Comparison of ENCODE assay signal across 33 cellular contexts in the genomic region with DNA sequence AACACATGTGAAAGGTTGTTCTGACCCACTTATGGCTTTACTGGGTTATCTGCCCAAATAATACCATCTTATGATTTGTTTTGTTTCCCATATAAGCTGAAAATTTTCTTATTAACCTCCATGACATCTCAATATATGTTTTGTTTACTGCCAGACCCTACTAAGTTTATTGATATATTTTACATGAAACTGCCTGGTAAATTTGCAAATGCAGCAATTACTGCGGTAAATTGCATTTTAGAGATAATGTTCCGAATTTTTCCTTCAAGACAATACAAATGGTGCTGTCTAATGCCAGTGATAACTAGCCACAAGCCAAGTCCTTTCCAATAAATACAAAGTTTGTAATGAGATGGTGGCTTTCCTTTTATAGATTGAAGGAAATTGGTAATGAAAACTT.
DNase-seq lines count a peak whose midpoint lies in the region; ATAC-seq, FAIRE-seq and TF ChIP-seq lines count a peak whose summit lies in the region.
"Had no signal": no experiment of that assay in that cellular context is flagged by ENCODE, and none has a peak within 500 bp of the region (broad histone marks: within the 10 kb centered on the region; RNA-seq: fewer than 3 reads in every experiment).

No MANE protein-coding gene starts in this region.

- no peaks in the 10 kb centered on the region for H3K79me2 ChIP-seq in HepG2 (ENCODE audit: insufficient read depth, low read length)
- no peaks in the 10 kb centered on the region for H3K79me2 ChIP-seq in K562 (ENCODE audit: control insufficient read depth, insufficient read depth, low read length)

- TF ChIP-seq CTCF in HepG2 (CRISPR knock-in tag; IDR thresholded peaks at IDR 0.05), result no peak
- no peak for TF ChIP-seq CTCF in right lobe of liver (IDR thresholded peaks at IDR 0.05)
- no peak for TF ChIP-seq CTCF in IMR-90 (conservative IDR thresholded peaks at IDR 0.05; ENCODE audit: low read depth, low read length)
- no peak for TF ChIP-seq CTCF in K562 (IDR thresholded peaks at IDR 0.05 in 2 of 3, conservative IDR thresholded peaks at IDR 0.05 in 1 of 3; ENCODE audit: insufficient read depth in 2 of 3, low read depth in 1 of 3, low read length in 3 of 3)
- TF ChIP-seq CTCF in A673 (conservative IDR thresholded peaks at IDR 0.05; ENCODE audit: low read depth, low read length), result no peak

- ATAC-seq in HepG2, result no peak
- no peak for ATAC-seq in right lobe of liver
- ATAC-seq in IMR-90 (ENCODE audit: low read depth), result no peak
- ATAC-seq in K562, result no peak
- no peak for ATAC-seq in GM21529 (IDR thresholded peaks at IDR 0.05; ENCODE audit: unreplicated experiment)
- ATAC-seq: A549; CD8-positive, alpha-beta T cell had no signal

- H4K5ac ChIP-seq in IMR-90 (ENCODE audit: low read depth, low read length), result no peak overlapping the region

- FAIRE-seq in HepG2 (lab: Jason Lieb, UNC), result no peak
- FAIRE-seq in K562 (lab: Jason Lieb, UNC), result no peak
- FAIRE-seq: A204.1, A549, D721Med had no signal

- H3K27me3 ChIP-seq in HepG2 (ENCODE audit: control insufficient read depth in 1 of 2, insufficient read depth in 2 of 2, low read length in 2 of 2) (peaks cover 0 to 2% of the 10 kb centered on the region in 2 experiments; a peak in 1 of 5 replicates), right lobe of liver (no peaks in the 10 kb centered on the region), IMR-90 (ENCODE audit: control insufficient read depth, insufficient read depth, low read length) (no peaks in the 10 kb centered on the region), K562 (ENCODE audit: control insufficient read depth in 2 of 2, insufficient read depth in 2 of 2, low read length in 2 of 2) (no peaks in the 10 kb centered on the region), A673 (replicated peaks; ENCODE audit: insufficient read depth, low read depth, low read length, poor library complexity) (no peaks in the 10 kb centered on the region)
- H3K27me3 ChIP-seq: BE2C; BLaER1; BLaER1 treated with 17β-estradiol and CSF1 and Interleukin-3, amounts not matched to agents 10 nM and 100 nM had no signal

- no peak overlapping the region for H2BK15ac ChIP-seq in IMR-90 (ENCODE audit: low read depth, low read length)

- CTCF ChIA-PET in HepG2 (lab: Yijun Ruan, JAX; ENCODE audit: low intra/inter-chr PET ratio, low total read pairs) (no interaction called here), IMR-90 (lab: Yijun Ruan, JAX) (no interaction called here), K562 (lab: Yijun Ruan, JAX; ENCODE audit: low intra/inter-chr PET ratio) (no interaction called here), A673 (lab: Charles Lee) (no interaction called here)

- H3K18ac ChIP-seq in IMR-90 (ENCODE audit: low read depth, low read length), result no peak overlapping the region

- H3K9me3 ChIP-seq in HepG2 (ENCODE audit: low read length), result no peaks in the 10 kb centered on the region
- H3K9me3 ChIP-seq in right lobe of liver, result no peaks in the 10 kb centered on the region
- no peaks in the 10 kb centered on the region for H3K9me3 ChIP-seq in IMR-90 (ENCODE audit: control insufficient read depth, insufficient read depth, low read length)
- no peaks in the 10 kb centered on the region for H3K9me3 ChIP-seq in K562 (replicated peaks; ENCODE audit: control insufficient read depth, insufficient read depth, low read depth, low read length)
- no peaks in the 10 kb centered on the region for H3K9me3 ChIP-seq in A673 (ENCODE audit: low read depth, low read length, poor library complexity, severe bottlenecking)
- H3K9me3 ChIP-seq: A549; BE2C; BLaER1; BLaER1 treated with 17β-estradiol and CSF1 and Interleukin-3, amounts not matched to agents 10 nM and 100 nM; Caco-2 had no signal

- no peak overlapping the region for H3K56ac ChIP-seq in IMR-90 (ENCODE audit: extremely low read depth, insufficient read depth, low read length)

- no peak overlapping the region for H3K4me3 ChIP-seq in HepG2 (replicated peaks in 1 of 3; ENCODE audit: insufficient read depth in 1 of 3, low read depth in 2 of 3, low read length in 3 of 3)
- no peak overlapping the region for H3K4me3 ChIP-seq in right lobe of liver
- H3K4me3 ChIP-seq in IMR-90 (ENCODE audit: insufficient read depth, low read depth, low read length), result no peak overlapping the region
- H3K4me3 ChIP-seq in K562, result no peak overlapping the region
- H3K4me3 ChIP-seq in A673 (ENCODE audit: low read depth, low read length, poor library complexity, severe bottlenecking), result no peak overlapping the region
- H3K4me3 ChIP-seq: A549; BLaER1; BLaER1 treated with 17β-estradiol and CSF1 and Interleukin-3, amounts not matched to agents 10 nM and 100 nM had no signal

- no peak overlapping the region for H2AFZ ChIP-seq in HepG2 (ENCODE audit: low read length)
- H2AFZ ChIP-seq in IMR-90 (replicated peaks; ENCODE audit: low read length, poor library complexity), result no peak overlapping the region
- no peak overlapping the region for H2AFZ ChIP-seq in K562 (ENCODE audit: low read depth, low read length)

- no peak overlapping the region for H2AK5ac ChIP-seq in IMR-90 (ENCODE audit: low read depth, low read length)

- TF ChIP-seq RAD21 in HepG2 (CRISPR knock-in tag; IDR thresholded peaks at IDR 0.05) (no peak), IMR-90 (IDR thresholded peaks at IDR 0.05; ENCODE audit: low read length) (no peak), K562 (CRISPR knock-in tag; conservative IDR thresholded peaks at IDR 0.05 in 1 of 2, IDR thresholded peaks at IDR 0.05 in 1 of 2) (no peak)

- no peaks in the 10 kb centered on the region for H3K79me1 ChIP-seq in IMR-90 (ENCODE audit: low read depth in 1 of 2, low read length in 2 of 2)

- H3K36me3 ChIP-seq in HepG2 (replicated peaks in 1 of 2; ENCODE audit: control insufficient read depth in 1 of 2, insufficient read depth in 2 of 2, low read length in 2 of 2) (0 out of 5 replicates have a peak, but pooled peaks cover 0 to 1% of the 10 kb centered on the region in 2 experiments), right lobe of liver (no peaks in the 10 kb centered on the region), IMR-90 (ENCODE audit: control insufficient read depth, insufficient read depth, low read length) (no peaks in the 10 kb centered on the region), K562 (ENCODE audit: control insufficient read depth, insufficient read depth, low read length) (no peaks in the 10 kb centered on the region), A673 (ENCODE audit: insufficient read depth, low read length, poor library complexity, severe bottlenecking) (no peaks in the 10 kb centered on the region)
- H3K36me3 ChIP-seq: BE2C; BLaER1; BLaER1 treated with 17β-estradiol and CSF1 and Interleukin-3, amounts not matched to agents 10 nM and 100 nM had no signal

- H3K4me1 ChIP-seq in HepG2 (ENCODE audit: insufficient read depth, low read length) (no peaks in the 10 kb centered on the region), right lobe of liver (no peaks in the 10 kb centered on the region), IMR-90 (ENCODE audit: control insufficient read depth, insufficient read depth, low read length) (peaks cover 2% of the 10 kb centered on the region; the same call in 1 of the 2 replicates), K562 (replicated peaks in 1 of 2; ENCODE audit: control insufficient read depth in 2 of 2, insufficient read depth in 2 of 2, low read length in 2 of 2) (no peaks in the 10 kb centered on the region), A673 (ENCODE audit: insufficient read depth, low read length, poor library complexity, severe bottlenecking) (peaks cover 59% of the 10 kb centered on the region)
- H3K4me1 ChIP-seq: BLaER1; BLaER1 treated with 17β-estradiol and CSF1 and Interleukin-3, amounts not matched to agents 10 nM and 100 nM; Caco-2 had no signal

- no peak overlapping the region for H4K91ac ChIP-seq in IMR-90 (ENCODE audit: insufficient read depth, low read depth, low read length)

- 32% methylated on average over 2 of the region's 2 CpGs for WGBS in HepG2 (ENCODE audit: low lambda C conversion rate)
- WGBS in right lobe of liver (ENCODE audit: insufficient coverage, low coverage, low lambda C conversion rate, missing lambda C conversion rate), result 76% methylated on average over 2 of the region's 2 CpGs
- WGBS in IMR-90 (ENCODE audit: extremely low coverage in 2 of 2, insufficient read length in 1 of 2), 2 experiments, result no CpG with 5 or more reads among the region's 2 CpGs
- 69% methylated on average over 2 of the region's 2 CpGs for WGBS in K562 (ENCODE audit: insufficient coverage, low coverage, missing lambda C conversion rate)

- TF ChIP-seq EP300 in HepG2 (IDR thresholded peaks at IDR 0.05; ENCODE audit: low read depth in 2 of 2, low read length in 2 of 2), result no peak
- TF ChIP-seq EP300 in HepG2 (CRISPR knock-in tag; IDR thresholded peaks at IDR 0.05; ENCODE audit: borderline replicate concordance), result no peak
- no peak for TF ChIP-seq EP300 in K562 (IDR thresholded peaks at IDR 0.05; ENCODE audit: low read length)

- no peak overlapping the region for H2BK120ac ChIP-seq in IMR-90 (ENCODE audit: low read depth, low read length)

- no peak overlapping the region for H3K4ac ChIP-seq in IMR-90 (ENCODE audit: low read depth, low read length)

- no peak overlapping the region for H2BK20ac ChIP-seq in IMR-90 (ENCODE audit: low read depth, low read length)

- in situ Hi-C loops in HepG2 (cut with HindIII; ENCODE audit: extremely low pct_ligation_motif_present, low pct_unique_long_range_greater_than_20kb) (no loop called here), IMR-90 (cut with MboI; ENCODE audit: low sequenced_read_pairs) (no loop called here), K562 (cut with MboI) (no loop called here)

- H4K8ac ChIP-seq in IMR-90 (ENCODE audit: low read depth in 2 of 2, low read length in 2 of 2), result no peak overlapping the region

- no peaks in the 10 kb centered on the region for H3K9me1 ChIP-seq in IMR-90 (ENCODE audit: insufficient read depth, low read length)
- H3K9me1 ChIP-seq in K562 (ENCODE audit: control insufficient read depth, insufficient read depth, low read length), result no peaks in the 10 kb centered on the region

- no peak overlapping the region for H3K4me2 ChIP-seq in HepG2 (ENCODE audit: low read depth, low read length)
- H3K4me2 ChIP-seq in IMR-90 (ENCODE audit: low read depth, low read length), result no peak overlapping the region
- no peak overlapping the region for H3K4me2 ChIP-seq in K562 (ENCODE audit: insufficient read depth, low read length)
- H3K4me2 ChIP-seq: A549; BLaER1; BLaER1 treated with 17β-estradiol and CSF1 and Interleukin-3, amounts not matched to agents 10 nM and 100 nM had no signal

- intact Hi-C loops in HepG2 (cut with micrococcal nuclease; ENCODE audit: unreplicated experiment), result no loop called here
- intact Hi-C loops in right lobe of liver (cut with DNase I), result no loop called here
- intact Hi-C loops in IMR-90 (cut with micrococcal nuclease), result no loop called here
- intact Hi-C loops in K562 (cut with micrococcal nuclease), result no loop called here
- intact Hi-C loops in A673 (cut with micrococcal nuclease; ENCODE audit: unreplicated experiment), result loop anchor here (5.0 to 10.0 kb wide), 4 partner anchors 107 to 380 kb away; a partner anchor contains a TSS

- H3K27ac ChIP-seq in HepG2 (ENCODE audit: extremely low read length, insufficient read depth, low read length) (no peak overlapping the region), right lobe of liver (no peak overlapping the region), IMR-90 (ENCODE audit: insufficient read depth, low read length) (no peak overlapping the region), K562 (ENCODE audit: extremely low read depth, low read depth, low read length) (no peak overlapping the region), A673 (ENCODE audit: low read depth, low read length, poor library complexity, severe bottlenecking) (no peak overlapping the region)
- H3K27ac ChIP-seq: 22Rv1; A549; BLaER1; BLaER1 treated with 17β-estradiol and CSF1 and Interleukin-3, amounts not matched to agents 10 nM and 100 nM; C4-2B had no signal

- no peak overlapping the region for H3K9ac ChIP-seq in HepG2 (ENCODE audit: insufficient read depth, low read depth, low read length)
- no peak overlapping the region for H3K9ac ChIP-seq in IMR-90 (ENCODE audit: low read depth, low read length)
- no peak overlapping the region for H3K9ac ChIP-seq in K562 (ENCODE audit: insufficient read depth in 1 of 2, low read depth in 2 of 2, low read length in 2 of 2)
- H3K9ac ChIP-seq: BLaER1; BLaER1 treated with 17β-estradiol and CSF1 and Interleukin-3, amounts not matched to agents 10 nM and 100 nM had no signal

- dilution Hi-C loops in IMR-90 (cut with HindIII; ENCODE audit: low sequenced_read_pairs, unreplicated experiment), result no loop called here

- no peak overlapping the region for H3K14ac ChIP-seq in IMR-90 (replicated peaks; ENCODE audit: low read depth, low read length)

- no peak for DNase-seq in HepG2 (ENCODE audit: low spot score)
- DNase-seq in right lobe of liver, result no peak
- no peak for DNase-seq in IMR-90
- no peak for DNase-seq in K562 (ENCODE audit: extremely low read depth in 1 of 4, low spot score in 3 of 4)
- no peak for DNase-seq in A673 (ENCODE audit: low spot score)
- DNase-seq: 8988T; ACHN; AML-193; BE2C; C1 segment of cervical spinal cord; Caco-2; Calu3; CD4-positive, alpha-beta memory T cell; CD4-positive, alpha-beta T cell; CD4-positive, CD25-positive, alpha-beta regulatory T cell; CD8-positive, alpha-beta memory T cell; CD8-positive, alpha-beta T cell; COR-L47; DMS 273 treated with DMSO at 0.1 percent for 48 hours; DMS153; DMS53; DMS79; DMS79 treated with DMSO at 0.1 percent for 48 hours; DND-41; EL had no signal

- no peak overlapping the region for H3K23ac ChIP-seq in IMR-90 (ENCODE audit: low read depth, low read length)

- POLR2A ChIA-PET in HepG2 (lab: Yijun Ruan, JAX), result no interaction called here
- POLR2A ChIA-PET in IMR-90 (lab: Charles Lee; ENCODE audit: unreplicated experiment), result no interaction called here
- POLR2A ChIA-PET in K562 (lab: Yijun Ruan, JAX), result interaction anchor here (1.2 kb wide), 1 partner anchor 25 kb away, joined by 3 read pairs; no protein-coding TSS in a partner anchor
- POLR2A ChIA-PET in A673 (lab: Charles Lee; ENCODE audit: low non-redundant PET), result no interaction called here

- no peak overlapping the region for H2BK5ac ChIP-seq in IMR-90 (ENCODE audit: low read depth, low read length, poor library complexity, severe bottlenecking)

- H4K20me1 ChIP-seq in HepG2 (ENCODE audit: insufficient read depth, low read length) (no peaks in the 10 kb centered on the region), IMR-90 (ENCODE audit: insufficient read depth, low read length) (no peaks in the 10 kb centered on the region), K562 (replicated peaks; ENCODE audit: control insufficient read depth, insufficient read depth, low read length) (no peaks in the 10 kb centered on the region)
- H4K20me1 ChIP-seq: BLaER1; BLaER1 treated with 17β-estradiol and CSF1 and Interleukin-3, amounts not matched to agents 10 nM and 100 nM had no signal

- H2AK9ac ChIP-seq in IMR-90 (replicated peaks; ENCODE audit: low read depth, low read length, poor library complexity), result no peak overlapping the region

- BruUV-seq in HepG2 (replicated peaks; lab: Mats Ljungman, UMichigan) (no TSS peak), IMR-90 (replicated peaks; lab: Mats Ljungman, UMichigan) (no TSS peak), K562 (replicated peaks; lab: Mats Ljungman, UMichigan) (no TSS peak), A673 (replicated peaks; lab: Mats Ljungman, UMichigan) (no TSS peak)

- TF ChIP-seq POLR2A in HepG2 (IDR thresholded peaks at IDR 0.05; ENCODE audit: insufficient read depth in 1 of 2, low read depth in 2 of 2, low read length in 2 of 2) (no peak), right lobe of liver (IDR thresholded peaks at IDR 0.05) (no peak), IMR-90 (IDR thresholded peaks at IDR 0.05; ENCODE audit: low read depth, low read length) (no peak), K562 (conservative IDR thresholded peaks at IDR 0.05) (no peak)
